In the genomic region with DNA sequence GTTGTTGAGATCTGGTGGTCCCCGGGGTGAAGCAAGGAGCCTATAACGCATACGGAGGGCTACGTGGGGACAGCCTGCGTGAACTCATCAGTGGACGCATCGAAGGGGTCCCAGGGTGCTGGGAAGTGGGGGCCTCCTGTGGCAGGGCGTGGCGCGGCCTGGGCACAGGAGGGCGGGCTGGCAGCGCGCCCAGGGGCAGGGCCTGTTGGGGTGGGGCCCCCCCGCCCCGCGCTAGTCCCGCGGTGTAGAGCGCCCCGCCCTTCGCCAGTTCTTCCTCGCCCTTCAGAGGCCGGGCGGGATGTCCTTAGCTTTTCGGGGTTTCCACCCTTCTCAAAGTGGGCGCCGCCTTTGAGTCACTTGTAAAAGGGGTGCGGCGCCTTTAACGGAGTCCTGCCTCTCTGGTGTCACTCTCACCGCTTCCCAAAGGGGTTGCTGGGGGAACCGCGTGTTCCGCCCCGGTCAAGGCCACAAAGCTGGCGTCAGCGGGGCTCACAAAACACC, we compare ENCODE assay signal across 8 cellular contexts. TPM values are rescaled to one million over a fixed set of nuclear protein-coding genes. Genes with fewer than 3 reads are reported as not detected.
DNase-seq lines count a peak whose midpoint lies in the region; ATAC-seq, FAIRE-seq and TF ChIP-seq lines count a peak whose summit lies in the region.

No MANE protein-coding gene starts in this region.

- H3K27me3 ChIP-seq in rectal smooth muscle tissue (ENCODE audit: control insufficient read depth, insufficient read depth, low read length), result no peaks in the 10 kb centered on the region

- no peak for FAIRE-seq in RCC 7860 (lab: Jason Lieb, UNC)
- no peak for FAIRE-seq in D721Med (lab: Jason Lieb, UNC)

- ATAC-seq in GM19452 (IDR thresholded peaks at IDR 0.05; ENCODE audit: unreplicated experiment), result peak; percentile 70
- peak; percentile 65 for ATAC-seq in HG03565 (IDR thresholded peaks at IDR 0.05; ENCODE audit: unreplicated experiment)
- peak; percentile 78 for ATAC-seq in Right ventricle myocardium inferior

- TF ChIP-seq CTCF in C4-2B (conservative IDR thresholded peaks at IDR 0.05), result no peak
- TF ChIP-seq CTCF in D721Med (IDR thresholded peaks at IDR 0.05; ENCODE audit: insufficient read depth, missing control alignments), result no peak

- peaks cover 4% of the 10 kb centered on the region for H3K36me3 ChIP-seq in rectal smooth muscle tissue (ENCODE audit: control insufficient read depth, insufficient read depth, low read length)

- peak overlapping the region; percentile 45 for H3K27ac ChIP-seq in C4-2B
- peak overlapping the region; percentile 84 for H3K27ac ChIP-seq in rectal smooth muscle tissue (ENCODE audit: low read depth, low read length)

- no peaks in the 10 kb centered on the region for H3K4me1 ChIP-seq in rectal smooth muscle tissue (ENCODE audit: control insufficient read depth, insufficient read depth, low read length)

- intact Hi-C loops in Right ventricle myocardium inferior (cut with DNase I), result no loop called here

- H3K4me3 ChIP-seq in rectal smooth muscle tissue (ENCODE audit: low read length), result peak overlapping the region; percentile 59

- peak; percentile 36 for DNase-seq in RCC 7860 (ENCODE audit: low spot score)
- peak; percentile 40 for DNase-seq in activated gamma-delta T cell (lab: John Stamatoyannopoulos, UW)
- peak; percentile 86 for DNase-seq in Right ventricle myocardium inferior (ENCODE audit: missing footprints)
- no peak for DNase-seq in D721Med (ENCODE audit: insufficient read length, low spot score)

- peak overlapping the region; percentile 57 for H3K9ac ChIP-seq in rectal smooth muscle tissue (ENCODE audit: low read length)

RNA-seq across cellular contexts. Expression of a gene that starts 0.6 kb away (rescaled TPM):
- 67.0 TPM for total RNA-seq in Right ventricle myocardium inferior

RNA-seq across cellular contexts. Expression of a gene that starts 9.8 kb away (rescaled TPM):
- 4.3 TPM for total RNA-seq in Right ventricle myocardium inferior

RNA-seq across cellular contexts. Expression of a gene that starts 13.8 kb away (rescaled TPM):
- 15.1 TPM for total RNA-seq in Right ventricle myocardium inferior

RNA-seq across cellular contexts. Expression of a gene that starts 27.7 kb away (rescaled TPM):
- 1.8 TPM for total RNA-seq in Right ventricle myocardium inferior

RNA-seq across cellular contexts. Expression of a gene that starts 48.8 kb away (rescaled TPM):
- total RNA-seq in Right ventricle myocardium inferior, result 19.0 TPM
